In genomic region chr6:53306819-53307347, GRCh38 we compare ENCODE assay signal across 9 cellular contexts. TPM values are rescaled to one million over a fixed set of nuclear protein-coding genes. Genes with fewer than 3 reads are reported as not detected.
A peak's percentile ranks its signal among the peaks of the same experiment; 100 is the strongest.
DNase-seq lines count a peak whose midpoint lies in the region; ATAC-seq and TF ChIP-seq lines count a peak whose summit lies in the region.
"Had no signal": no experiment of that assay in that cellular context is flagged by ENCODE, and none has a peak within 500 bp of the region (broad histone marks: within the 10 kb centered on the region; RNA-seq: fewer than 3 reads in every experiment).

No MANE protein-coding gene starts in this region.

- DNase-seq in stimulated activated CD4-positive, alpha-beta T cell treated with anti-CD3 and anti-CD28 coated beads, Interleukin-15, amount 100 ng/mL, for 24 hours = peak; percentile 47
- DNase-seq in stimulated activated CD4-positive, alpha-beta T cell treated with anti-CD3 and anti-CD28 coated beads, Interleukin-4, amount 100 ng/mL, for 4 hours = no peak
- peak; percentile 28 for DNase-seq in activated CD4-positive, alpha-beta T cell treated with anti-CD3 and anti-CD28 coated beads, Interleukin-2, amount 10 ng/mL, durations not matched to agents 7 days and 5 days
- DNase-seq in osteoblast (ENCODE audit: insufficient read length, low spot score, missing footprints) (no peak), cerebellum (ENCODE audit: low spot score) (no peak), NOMO-1 (lab: John Stamatoyannopoulos, UW; ENCODE audit: unreplicated experiment in 2 of 2) (no peak), SKM-1 (lab: John Stamatoyannopoulos, UW; ENCODE audit: unreplicated experiment) (no peak)
- DNase-seq: pancreas had no signal

- peaks cover 64% of the 10 kb centered on the region for H3K79me2 ChIP-seq in osteoblast (ENCODE audit: insufficient read depth, low read length)

- CTCF ChIA-PET in activated CD4-positive, alpha-beta T cell treated with anti-CD3 and anti-CD28 coated beads, Interleukin-2, amount 10 ng/mL, durations not matched to agents 7 days and 5 days (lab: Charles Lee) = interaction anchor here (1.0 kb wide), 1 partner anchor 22 kb away, joined by 3 read pairs; no protein-coding TSS in a partner anchor

- peak overlapping the region; percentile 65 for H3K27ac Mint-ChIP-seq in activated CD4-positive, alpha-beta T cell treated with anti-CD3 and anti-CD28 coated beads, Interleukin-2, amount 10 ng/mL, durations not matched to agents 7 days and 5 days

- ATAC-seq in HG03103 (IDR thresholded peaks at IDR 0.05; ENCODE audit: low read depth, unreplicated experiment) = peak; percentile 47

- peak overlapping the region; percentile 13 for H3K27ac ChIP-seq in osteoblast (ENCODE audit: low read depth, low read length)

- no peaks in the 10 kb centered on the region for H3K27me3 Mint-ChIP-seq in activated CD4-positive, alpha-beta T cell treated with anti-CD3 and anti-CD28 coated beads, Interleukin-2, amount 10 ng/mL, durations not matched to agents 7 days and 5 days

- POLR2A ChIA-PET in activated CD4-positive, alpha-beta T cell treated with anti-CD3 and anti-CD28 coated beads, Interleukin-2, amount 10 ng/mL, durations not matched to agents 7 days and 5 days (lab: Charles Lee) = no interaction called here

- no peak for TF ChIP-seq CTCF in osteoblast (IDR thresholded peaks at IDR 0.05; ENCODE audit: extremely low read depth, low read depth, low read length)

- H3K36me3 ChIP-seq in osteoblast (ENCODE audit: insufficient read depth, low read length) = no peaks in the 10 kb centered on the region
- H3K36me3 ChIP-seq: pancreas had no signal

- H4K20me1 ChIP-seq in osteoblast (ENCODE audit: insufficient read depth, low read length) = peaks cover 5% of the 10 kb centered on the region

- H2AFZ ChIP-seq in osteoblast (ENCODE audit: low read length) = no peak overlapping the region

- no peak overlapping the region for H3K4me3 Mint-ChIP-seq in activated CD4-positive, alpha-beta T cell treated with anti-CD3 and anti-CD28 coated beads, Interleukin-2, amount 10 ng/mL, durations not matched to agents 7 days and 5 days

- peaks cover 81% of the 10 kb centered on the region for H3K4me1 Mint-ChIP-seq in activated CD4-positive, alpha-beta T cell treated with anti-CD3 and anti-CD28 coated beads, Interleukin-2, amount 10 ng/mL, durations not matched to agents 7 days and 5 days

- no peak overlapping the region for H3K4me2 ChIP-seq in osteoblast (ENCODE audit: insufficient read depth, low read length)

- no peaks in the 10 kb centered on the region for H3K9me3 Mint-ChIP-seq in activated CD4-positive, alpha-beta T cell treated with anti-CD3 and anti-CD28 coated beads, Interleukin-2, amount 10 ng/mL, durations not matched to agents 7 days and 5 days

- H3K27me3 ChIP-seq in osteoblast (ENCODE audit: insufficient read depth, low read length) = no peaks in the 10 kb centered on the region
- H3K27me3 ChIP-seq: pancreas had no signal

- H3K4me3 ChIP-seq in osteoblast (ENCODE audit: insufficient read depth, low read length) = no peak overlapping the region
- H3K4me3 ChIP-seq: pancreas had no signal

- peaks cover 19% of the 10 kb centered on the region for H3K36me3 Mint-ChIP-seq in activated CD4-positive, alpha-beta T cell treated with anti-CD3 and anti-CD28 coated beads, Interleukin-2, amount 10 ng/mL, durations not matched to agents 7 days and 5 days (ENCODE audit: low read depth)

- no peaks in the 10 kb centered on the region for H3K9me3 ChIP-seq in osteoblast (ENCODE audit: low read depth, low read length)
- H3K9me3 ChIP-seq: pancreas had no signal

- H3K4me1 ChIP-seq in osteoblast (ENCODE audit: insufficient read depth, low read length) = peaks cover 48% of the 10 kb centered on the region

RNA-seq across cellular contexts. Expression of gene ELOVL5, which starts 41.9 kb away (rescaled TPM):
- 100 to 1,000 TPM; 124 to 152 TPM for total RNA-seq in activated CD4-positive, alpha-beta T cell treated with anti-CD3 and anti-CD28 coated beads, Interleukin-2, amount 10 ng/mL, durations not matched to agents 7 days and 5 days
- 75.3 and 76.6 TPM in 2 replicates for total RNA-seq in osteoblast
- 50.4 TPM for total RNA-seq in cerebellum

Comparison
In these comparisons a context has a peak if more than half of its experiments do, and no peak if none do; other contexts are left out.
1. DNase-seq: peak in stimulated activated CD4-positive, alpha-beta T cell treated with anti-CD3 and anti-CD28 coated beads, Interleukin-15, amount 100 ng/mL, for 24 hours (single experiment) and activated CD4-positive, alpha-beta T cell treated with anti-CD3 and anti-CD28 coated beads, Interleukin-2, amount 10 ng/mL, durations not matched to agents 7 days and 5 days (single experiment); none in stimulated activated CD4-positive, alpha-beta T cell treated with anti-CD3 and anti-CD28 coated beads, Interleukin-4, amount 100 ng/mL, for 4 hours (0 of 2), osteoblast (single experiment), cerebellum (single experiment), NOMO-1 (0 of 2) and SKM-1 (single experiment).